In the genomic region with DNA sequence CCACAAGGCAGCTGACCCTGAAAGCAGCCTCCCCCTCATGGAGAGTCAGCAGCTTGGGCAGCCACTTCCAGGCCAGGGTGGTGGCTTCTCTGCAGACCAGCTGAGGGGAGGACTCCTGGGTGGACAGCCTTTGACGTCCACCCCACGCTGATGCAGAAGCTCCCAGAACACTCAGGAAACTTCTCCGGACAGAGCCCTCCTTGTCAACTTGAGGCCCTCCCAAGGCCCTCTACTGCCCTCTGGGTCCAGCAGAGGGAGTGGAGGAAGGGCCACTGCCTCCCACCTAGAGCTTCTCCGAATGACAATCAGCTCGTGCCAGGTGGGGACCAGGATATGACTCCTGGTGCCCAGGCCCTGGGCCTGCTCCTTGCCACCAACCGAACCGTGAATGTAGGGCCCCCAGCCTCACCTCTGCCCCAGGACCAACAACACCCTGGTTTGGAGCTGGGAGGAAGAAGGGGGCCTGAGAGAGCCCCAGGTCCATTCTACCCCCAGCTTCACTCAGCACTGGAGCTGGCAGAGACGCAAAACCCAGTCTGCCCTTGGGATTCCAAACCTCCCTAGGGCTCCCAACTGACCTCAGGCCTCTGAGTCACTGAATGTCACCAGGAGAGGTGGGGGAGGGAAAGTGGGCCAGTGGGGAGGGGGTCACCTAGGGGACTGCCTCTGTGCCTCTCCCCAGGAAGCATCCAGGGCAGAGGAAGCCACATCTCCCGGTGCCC, we compare ENCODE assay signal across 1 cellular context.
TF ChIP-seq lines count a peak whose summit lies in the region.

No MANE protein-coding gene starts in this region.

TF ChIP-seq in HepG2, 621 proteins besides CTCF, POLR2A, EP300 and RAD21 (continued from another document and continues in another):
- TF ChIP-seq, protein P1, sequence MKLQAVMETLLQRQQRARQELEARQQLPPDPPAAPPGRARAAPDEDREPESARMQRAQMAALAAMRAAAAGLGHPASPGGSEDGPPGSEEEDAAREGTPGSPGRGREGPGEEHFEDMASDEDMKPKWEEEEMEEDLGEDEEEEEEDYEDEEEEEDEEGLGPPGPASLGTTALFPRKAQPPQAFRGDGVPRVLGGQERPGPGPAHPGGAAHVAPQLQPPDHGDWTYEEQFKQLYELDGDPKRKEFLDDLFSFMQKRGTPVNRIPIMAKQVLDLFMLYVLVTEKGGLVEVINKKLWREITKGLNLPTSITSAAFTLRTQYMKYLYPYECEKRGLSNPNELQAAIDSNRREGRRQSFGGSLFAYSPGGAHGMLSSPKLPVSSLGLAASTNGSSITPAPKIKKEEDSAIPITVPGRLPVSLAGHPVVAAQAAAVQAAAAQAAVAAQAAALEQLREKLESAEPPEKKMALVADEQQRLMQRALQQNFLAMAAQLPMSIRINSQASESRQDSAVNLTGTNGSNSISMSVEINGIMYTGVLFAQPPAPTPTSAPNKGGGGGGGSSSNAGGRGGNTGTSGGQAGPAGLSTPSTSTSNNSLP (IDR thresholded peaks at IDR 0.05; ENCODE audit: low read depth, low read length) = no peak
- TF ChIP-seq ZBTB21 (CRISPR knock-in tag; IDR thresholded peaks at IDR 0.05) = no peak; the same call in 1 of the 2 replicates
- no peak for TF ChIP-seq SUZ12 (IDR thresholded peaks at IDR 0.05; ENCODE audit: low read depth, low read length)
- TF ChIP-seq, protein P2, sequence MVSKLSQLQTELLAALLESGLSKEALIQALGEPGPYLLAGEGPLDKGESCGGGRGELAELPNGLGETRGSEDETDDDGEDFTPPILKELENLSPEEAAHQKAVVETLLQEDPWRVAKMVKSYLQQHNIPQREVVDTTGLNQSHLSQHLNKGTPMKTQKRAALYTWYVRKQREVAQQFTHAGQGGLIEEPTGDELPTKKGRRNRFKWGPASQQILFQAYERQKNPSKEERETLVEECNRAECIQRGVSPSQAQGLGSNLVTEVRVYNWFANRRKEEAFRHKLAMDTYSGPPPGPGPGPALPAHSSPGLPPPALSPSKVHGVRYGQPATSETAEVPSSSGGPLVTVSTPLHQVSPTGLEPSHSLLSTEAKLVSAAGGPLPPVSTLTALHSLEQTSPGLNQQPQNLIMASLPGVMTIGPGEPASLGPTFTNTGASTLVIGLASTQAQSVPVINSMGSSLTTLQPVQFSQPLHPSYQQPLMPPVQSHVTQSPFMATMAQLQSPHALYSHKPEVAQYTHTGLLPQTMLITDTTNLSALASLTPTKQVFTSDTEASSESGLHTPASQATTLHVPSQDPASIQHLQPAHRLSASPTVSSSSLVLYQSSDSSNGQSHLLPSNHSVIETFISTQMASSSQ (IDR thresholded peaks at IDR 0.05; ENCODE audit: low read depth) = no peak
- TF ChIP-seq, protein P2 (CRISPR knock-in tag; IDR thresholded peaks at IDR 0.05; ENCODE audit: borderline replicate concordance) = peak; percentile 37; the same call in 1 of the 2 replicates
- TF ChIP-seq, protein P3, sequence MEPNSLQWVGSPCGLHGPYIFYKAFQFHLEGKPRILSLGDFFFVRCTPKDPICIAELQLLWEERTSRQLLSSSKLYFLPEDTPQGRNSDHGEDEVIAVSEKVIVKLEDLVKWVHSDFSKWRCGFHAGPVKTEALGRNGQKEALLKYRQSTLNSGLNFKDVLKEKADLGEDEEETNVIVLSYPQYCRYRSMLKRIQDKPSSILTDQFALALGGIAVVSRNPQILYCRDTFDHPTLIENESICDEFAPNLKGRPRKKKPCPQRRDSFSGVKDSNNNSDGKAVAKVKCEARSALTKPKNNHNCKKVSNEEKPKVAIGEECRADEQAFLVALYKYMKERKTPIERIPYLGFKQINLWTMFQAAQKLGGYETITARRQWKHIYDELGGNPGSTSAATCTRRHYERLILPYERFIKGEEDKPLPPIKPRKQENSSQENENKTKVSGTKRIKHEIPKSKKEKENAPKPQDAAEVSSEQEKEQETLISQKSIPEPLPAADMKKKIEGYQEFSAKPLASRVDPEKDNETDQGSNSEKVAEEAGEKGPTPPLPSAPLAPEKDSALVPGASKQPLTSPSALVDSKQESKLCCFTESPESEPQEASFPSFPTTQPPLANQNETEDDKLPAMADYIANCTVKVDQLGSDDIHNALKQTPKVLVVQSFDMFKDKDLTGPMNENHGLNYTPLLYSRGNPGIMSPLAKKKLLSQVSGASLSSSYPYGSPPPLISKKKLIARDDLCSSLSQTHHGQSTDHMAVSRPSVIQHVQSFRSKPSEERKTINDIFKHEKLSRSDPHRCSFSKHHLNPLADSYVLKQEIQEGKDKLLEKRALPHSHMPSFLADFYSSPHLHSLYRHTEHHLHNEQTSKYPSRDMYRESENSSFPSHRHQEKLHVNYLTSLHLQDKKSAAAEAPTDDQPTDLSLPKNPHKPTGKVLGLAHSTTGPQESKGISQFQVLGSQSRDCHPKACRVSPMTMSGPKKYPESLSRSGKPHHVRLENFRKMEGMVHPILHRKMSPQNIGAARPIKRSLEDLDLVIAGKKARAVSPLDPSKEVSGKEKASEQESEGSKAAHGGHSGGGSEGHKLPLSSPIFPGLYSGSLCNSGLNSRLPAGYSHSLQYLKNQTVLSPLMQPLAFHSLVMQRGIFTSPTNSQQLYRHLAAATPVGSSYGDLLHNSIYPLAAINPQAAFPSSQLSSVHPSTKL (CRISPR knock-in tag; IDR thresholded peaks at IDR 0.05) = peak; percentile 52
- peak; percentile 10; the same call in 1 of the 2 replicates for TF ChIP-seq KDM3A (CRISPR knock-in tag; IDR thresholded peaks at IDR 0.05; ENCODE audit: low read depth)
- TF ChIP-seq, protein P4, sequence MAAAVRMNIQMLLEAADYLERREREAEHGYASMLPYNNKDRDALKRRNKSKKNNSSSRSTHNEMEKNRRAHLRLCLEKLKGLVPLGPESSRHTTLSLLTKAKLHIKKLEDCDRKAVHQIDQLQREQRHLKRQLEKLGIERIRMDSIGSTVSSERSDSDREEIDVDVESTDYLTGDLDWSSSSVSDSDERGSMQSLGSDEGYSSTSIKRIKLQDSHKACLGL (CRISPR knock-in tag; IDR thresholded peaks at IDR 0.05) = 0 out of 2 replicates have a peak, but pooled peaks have one; percentile 8
- TF ChIP-seq ZNF709 (CRISPR knock-in tag; IDR thresholded peaks at IDR 0.05) = no peak
- TF ChIP-seq, protein P5, sequence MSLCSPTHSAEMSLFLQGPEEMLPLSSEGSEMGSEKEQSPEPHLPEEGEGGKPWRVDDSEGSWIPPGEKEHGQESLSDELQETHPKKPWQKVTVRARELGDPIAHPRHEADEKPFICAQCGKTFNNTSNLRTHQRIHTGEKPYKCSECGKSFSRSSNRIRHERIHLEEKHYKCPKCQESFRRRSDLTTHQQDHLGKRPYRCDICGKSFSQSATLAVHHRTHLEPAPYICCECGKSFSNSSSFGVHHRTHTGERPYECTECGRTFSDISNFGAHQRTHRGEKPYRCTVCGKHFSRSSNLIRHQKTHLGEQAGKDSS (CRISPR knock-in tag; IDR thresholded peaks at IDR 0.05; ENCODE audit: borderline replicate concordance, low read depth) = no peak; the same call in 1 of the 2 replicates
- TF ChIP-seq, protein P6, sequence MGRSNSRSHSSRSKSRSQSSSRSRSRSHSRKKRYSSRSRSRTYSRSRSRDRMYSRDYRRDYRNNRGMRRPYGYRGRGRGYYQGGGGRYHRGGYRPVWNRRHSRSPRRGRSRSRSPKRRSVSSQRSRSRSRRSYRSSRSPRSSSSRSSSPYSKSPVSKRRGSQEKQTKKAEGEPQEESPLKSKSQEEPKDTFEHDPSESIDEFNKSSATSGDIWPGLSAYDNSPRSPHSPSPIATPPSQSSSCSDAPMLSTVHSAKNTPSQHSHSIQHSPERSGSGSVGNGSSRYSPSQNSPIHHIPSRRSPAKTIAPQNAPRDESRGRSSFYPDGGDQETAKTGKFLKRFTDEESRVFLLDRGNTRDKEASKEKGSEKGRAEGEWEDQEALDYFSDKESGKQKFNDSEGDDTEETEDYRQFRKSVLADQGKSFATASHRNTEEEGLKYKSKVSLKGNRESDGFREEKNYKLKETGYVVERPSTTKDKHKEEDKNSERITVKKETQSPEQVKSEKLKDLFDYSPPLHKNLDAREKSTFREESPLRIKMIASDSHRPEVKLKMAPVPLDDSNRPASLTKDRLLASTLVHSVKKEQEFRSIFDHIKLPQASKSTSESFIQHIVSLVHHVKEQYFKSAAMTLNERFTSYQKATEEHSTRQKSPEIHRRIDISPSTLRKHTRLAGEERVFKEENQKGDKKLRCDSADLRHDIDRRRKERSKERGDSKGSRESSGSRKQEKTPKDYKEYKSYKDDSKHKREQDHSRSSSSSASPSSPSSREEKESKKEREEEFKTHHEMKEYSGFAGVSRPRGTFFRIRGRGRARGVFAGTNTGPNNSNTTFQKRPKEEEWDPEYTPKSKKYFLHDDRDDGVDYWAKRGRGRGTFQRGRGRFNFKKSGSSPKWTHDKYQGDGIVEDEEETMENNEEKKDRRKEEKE (IDR thresholded peaks at IDR 0.05) = no peak
- TF ChIP-seq SNRNP70 (IDR thresholded peaks at IDR 0.05; ENCODE audit: low read depth, low read length) = no peak
- TF ChIP-seq, protein P7, sequence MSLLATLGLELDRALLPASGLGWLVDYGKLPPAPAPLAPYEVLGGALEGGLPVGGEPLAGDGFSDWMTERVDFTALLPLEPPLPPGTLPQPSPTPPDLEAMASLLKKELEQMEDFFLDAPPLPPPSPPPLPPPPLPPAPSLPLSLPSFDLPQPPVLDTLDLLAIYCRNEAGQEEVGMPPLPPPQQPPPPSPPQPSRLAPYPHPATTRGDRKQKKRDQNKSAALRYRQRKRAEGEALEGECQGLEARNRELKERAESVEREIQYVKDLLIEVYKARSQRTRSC (CRISPR knock-in tag; IDR thresholded peaks at IDR 0.05; ENCODE audit: low read depth) = 0 out of 2 replicates have a peak, but pooled peaks have one; percentile 78
- peak; percentile 70; the same call in 1 of the 2 replicates for TF ChIP-seq PAX8 (CRISPR knock-in tag; IDR thresholded peaks at IDR 0.05; ENCODE audit: borderline replicate concordance)
- TF ChIP-seq, protein P8, sequence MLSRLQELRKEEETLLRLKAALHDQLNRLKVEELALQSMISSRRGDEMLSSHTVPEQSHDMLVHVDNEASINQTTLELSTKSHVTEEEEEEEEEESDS (CRISPR knock-in tag; IDR thresholded peaks at IDR 0.05; ENCODE audit: borderline replicate concordance) = no peak
- TF ChIP-seq, protein P9, sequence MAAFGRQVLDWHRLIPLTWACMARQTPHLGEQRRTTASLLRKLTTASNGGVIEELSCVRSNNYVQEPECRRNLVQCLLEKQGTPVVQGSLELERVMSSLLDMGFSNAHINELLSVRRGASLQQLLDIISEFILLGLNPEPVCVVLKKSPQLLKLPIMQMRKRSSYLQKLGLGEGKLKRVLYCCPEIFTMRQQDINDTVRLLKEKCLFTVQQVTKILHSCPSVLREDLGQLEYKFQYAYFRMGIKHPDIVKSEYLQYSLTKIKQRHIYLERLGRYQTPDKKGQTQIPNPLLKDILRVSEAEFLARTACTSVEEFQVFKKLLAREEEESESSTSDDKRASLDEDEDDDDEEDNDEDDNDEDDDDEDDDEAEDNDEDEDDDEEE (CRISPR knock-in tag; IDR thresholded peaks at IDR 0.05) = no peak
- TF ChIP-seq, protein P10, sequence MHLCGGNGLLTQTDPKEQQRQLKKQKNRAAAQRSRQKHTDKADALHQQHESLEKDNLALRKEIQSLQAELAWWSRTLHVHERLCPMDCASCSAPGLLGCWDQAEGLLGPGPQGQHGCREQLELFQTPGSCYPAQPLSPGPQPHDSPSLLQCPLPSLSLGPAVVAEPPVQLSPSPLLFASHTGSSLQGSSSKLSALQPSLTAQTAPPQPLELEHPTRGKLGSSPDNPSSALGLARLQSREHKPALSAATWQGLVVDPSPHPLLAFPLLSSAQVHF (CRISPR knock-in tag; IDR thresholded peaks at IDR 0.05) = no peak
- TF ChIP-seq HOXA7 (CRISPR knock-in tag; IDR thresholded peaks at IDR 0.05) = no peak
- no peak for TF ChIP-seq ATF7 (IDR thresholded peaks at IDR 0.05)
- peak; percentile 18; the same call in 1 of the 2 replicates for TF ChIP-seq ATF7 (CRISPR knock-in tag; IDR thresholded peaks at IDR 0.05)
- TF ChIP-seq, protein P11, sequence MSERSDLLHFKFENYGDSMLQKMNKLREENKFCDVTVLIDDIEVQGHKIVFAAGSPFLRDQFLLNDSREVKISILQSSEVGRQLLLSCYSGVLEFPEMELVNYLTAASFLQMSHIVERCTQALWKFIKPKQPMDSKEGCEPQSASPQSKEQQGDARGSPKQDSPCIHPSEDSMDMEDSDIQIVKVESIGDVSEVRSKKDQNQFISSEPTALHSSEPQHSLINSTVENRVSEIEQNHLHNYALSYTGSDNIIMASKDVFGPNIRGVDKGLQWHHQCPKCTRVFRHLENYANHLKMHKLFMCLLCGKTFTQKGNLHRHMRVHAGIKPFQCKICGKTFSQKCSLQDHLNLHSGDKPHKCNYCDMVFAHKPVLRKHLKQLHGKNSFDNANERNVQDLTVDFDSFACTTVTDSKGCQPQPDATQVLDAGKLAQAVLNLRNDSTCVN (CRISPR knock-in tag; IDR thresholded peaks at IDR 0.05; ENCODE audit: borderline replicate concordance) = no peak
- peak; percentile 79; the same call in 1 of the 2 replicates for TF ChIP-seq ZNF761 (CRISPR knock-in tag; conservative IDR thresholded peaks at IDR 0.05)
- TF ChIP-seq ZNF230 (CRISPR knock-in tag; IDR thresholded peaks at IDR 0.05) = 0 out of 2 replicates have a peak, but pooled peaks have one; percentile 30
- TF ChIP-seq ZNF333 (CRISPR knock-in tag; IDR thresholded peaks at IDR 0.05; ENCODE audit: borderline replicate concordance) = peak; percentile 65; the same call in 1 of the 2 replicates
- TF ChIP-seq FOXK2 (IDR thresholded peaks at IDR 0.05) = no peak
- TF ChIP-seq, protein P12, sequence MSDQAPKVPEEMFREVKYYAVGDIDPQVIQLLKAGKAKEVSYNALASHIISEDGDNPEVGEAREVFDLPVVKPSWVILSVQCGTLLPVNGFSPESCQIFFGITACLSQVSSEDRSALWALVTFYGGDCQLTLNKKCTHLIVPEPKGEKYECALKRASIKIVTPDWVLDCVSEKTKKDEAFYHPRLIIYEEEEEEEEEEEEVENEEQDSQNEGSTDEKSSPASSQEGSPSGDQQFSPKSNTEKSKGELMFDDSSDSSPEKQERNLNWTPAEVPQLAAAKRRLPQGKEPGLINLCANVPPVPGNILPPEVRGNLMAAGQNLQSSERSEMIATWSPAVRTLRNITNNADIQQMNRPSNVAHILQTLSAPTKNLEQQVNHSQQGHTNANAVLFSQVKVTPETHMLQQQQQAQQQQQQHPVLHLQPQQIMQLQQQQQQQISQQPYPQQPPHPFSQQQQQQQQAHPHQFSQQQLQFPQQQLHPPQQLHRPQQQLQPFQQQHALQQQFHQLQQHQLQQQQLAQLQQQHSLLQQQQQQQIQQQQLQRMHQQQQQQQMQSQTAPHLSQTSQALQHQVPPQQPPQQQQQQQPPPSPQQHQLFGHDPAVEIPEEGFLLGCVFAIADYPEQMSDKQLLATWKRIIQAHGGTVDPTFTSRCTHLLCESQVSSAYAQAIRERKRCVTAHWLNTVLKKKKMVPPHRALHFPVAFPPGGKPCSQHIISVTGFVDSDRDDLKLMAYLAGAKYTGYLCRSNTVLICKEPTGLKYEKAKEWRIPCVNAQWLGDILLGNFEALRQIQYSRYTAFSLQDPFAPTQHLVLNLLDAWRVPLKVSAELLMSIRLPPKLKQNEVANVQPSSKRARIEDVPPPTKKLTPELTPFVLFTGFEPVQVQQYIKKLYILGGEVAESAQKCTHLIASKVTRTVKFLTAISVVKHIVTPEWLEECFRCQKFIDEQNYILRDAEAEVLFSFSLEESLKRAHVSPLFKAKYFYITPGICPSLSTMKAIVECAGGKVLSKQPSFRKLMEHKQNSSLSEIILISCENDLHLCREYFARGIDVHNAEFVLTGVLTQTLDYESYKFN (CRISPR knock-in tag; conservative IDR thresholded peaks at IDR 0.05) = peak; percentile 68; the same call in 1 of the 2 replicates
